ENCODE assay signal across 1 cellular context in genomic region chr5:141743652-141744333, GRCh38.
TF ChIP-seq lines count a peak whose summit lies in the region.

No MANE protein-coding gene starts in this region.

TF ChIP-seq in H1, 55 proteins besides CTCF, POLR2A, EP300 and RAD21 (continued from another document):
- peak; percentile 6 for TF ChIP-seq SAP30 (IDR thresholded peaks at IDR 0.05; ENCODE audit: insufficient read depth, insufficient replicate concordance, low read length)
